ENCODE assay signal across 11 cellular contexts in genomic region chr19:4279530-4280422, GRCh38. TPM values are rescaled to one million over a fixed set of nuclear protein-coding genes. Genes with fewer than 3 reads are reported as not detected.
A peak's percentile ranks its signal among the peaks of the same experiment; 100 is the strongest.
DNase-seq lines count a peak whose midpoint lies in the region; ATAC-seq and TF ChIP-seq lines count a peak whose summit lies in the region.
"Had no signal": no experiment of that assay in that cellular context is flagged by ENCODE, and none has a peak within 500 bp of the region (broad histone marks: within the 10 kb centered on the region; RNA-seq: fewer than 3 reads in every experiment).

No MANE protein-coding gene starts in this region.

- no peaks in the 10 kb centered on the region for H3K36me3 ChIP-seq in Peyer's patch
- H3K36me3 ChIP-seq in iPS-15b (ENCODE audit: control insufficient read depth, insufficient read depth, low read length): no peaks in the 10 kb centered on the region
- H3K36me3 ChIP-seq in uterus: no peaks in the 10 kb centered on the region
- H3K36me3 ChIP-seq: SJSA1 had no signal

- H3K9me3 ChIP-seq in Peyer's patch (no peaks in the 10 kb centered on the region), iPS-15b (ENCODE audit: control insufficient read depth, insufficient read depth, low read length) (no peaks in the 10 kb centered on the region), uterus (no peaks in the 10 kb centered on the region)
- H3K9me3 ChIP-seq: SJSA1 had no signal

- peak overlapping the region in 3 of 4 donors; percentile 18 to 43 (median 38) for H3K4me3 ChIP-seq in Peyer's patch
- H3K4me3 ChIP-seq in iPS-15b (ENCODE audit: low read depth, low read length): peak overlapping the region; percentile 68
- peak overlapping the region; percentile 56 for H3K4me3 ChIP-seq in skeletal muscle cell (ENCODE audit: low read depth, low read length)
- H3K4me3 ChIP-seq in uterus: peak overlapping the region in 1 of 2 donors; percentile 16
- H3K4me3 ChIP-seq: SJSA1 had no signal

- peaks cover 0 to 22% of the 10 kb centered on the region in 2 donors for H3K27me3 ChIP-seq in Peyer's patch
- peaks cover 21% of the 10 kb centered on the region for H3K27me3 ChIP-seq in iPS-15b (ENCODE audit: control insufficient read depth, insufficient read depth, low read length)
- peaks cover 14 to 33% of the 10 kb centered on the region in 2 donors for H3K27me3 ChIP-seq in uterus

- intact Hi-C loops in uterus (cut with DNase I; ENCODE audit: low total_unique reads): no loop called here

- TF ChIP-seq POLR2A in Peyer's patch (IDR thresholded peaks at IDR 0.05) (no peak), uterus (IDR thresholded peaks at IDR 0.05) (no peak)

- no peak for ATAC-seq in HG03521 (IDR thresholded peaks at IDR 0.05; ENCODE audit: unreplicated experiment)

- no peak overlapping the region for H3K27ac ChIP-seq in Peyer's patch
- no peak overlapping the region for H3K27ac ChIP-seq in uterus
- H3K27ac ChIP-seq: SJSA1 had no signal

- DNase-seq in NCI-H146 (lab: John Stamatoyannopoulos, UW) (peak; percentile 29), NCI-H146 treated with DMSO at 0.1 percent for 48 hours (lab: John Stamatoyannopoulos, UW; ENCODE audit: unreplicated experiment) (no peak), Peyer's patch (no peak), skeletal muscle cell (ENCODE audit: low read depth) (no peak), NCI-H2081 (lab: John Stamatoyannopoulos, UW) (no peak), uterus (no peak)
- DNase-seq: NCI-H1436 had no signal

- peak overlapping the region; percentile 60 for H3K9ac ChIP-seq in iPS-15b (ENCODE audit: low read depth, low read length)

- peaks cover 0 to 16% (median 12%) of the 10 kb centered on the region in 4 donors for H3K4me1 ChIP-seq in Peyer's patch
- H3K4me1 ChIP-seq in iPS-15b (ENCODE audit: control insufficient read depth, insufficient read depth, low read length): no peaks in the 10 kb centered on the region
- H3K4me1 ChIP-seq in uterus: peaks cover 0 to 12% of the 10 kb centered on the region in 2 donors
- H3K4me1 ChIP-seq: SJSA1 had no signal

- TF ChIP-seq CTCF in Peyer's patch (IDR thresholded peaks at IDR 0.05) (no peak), uterus (IDR thresholded peaks at IDR 0.05) (no peak)

RNA-seq across cellular contexts. Expression of gene SHD, which starts 0.7 kb away (rescaled TPM):
- total RNA-seq in Peyer's patch (10 to 100 TPM in 3 of 4 donors, not detected in 1; 21.3 to 27.7 (median 21.9) TPM), uterus (under 1 TPM in 1 of 4 donors, not detected in 3; 0.41 TPM)
- total RNA-seq: lung microvascular endothelial cell, SJSA1 had no signal

RNA-seq across cellular contexts. Expression of gene TMIGD2, which starts 22.4 kb away (rescaled TPM):
- total RNA-seq in Peyer's patch (1 to 10 TPM; 2.2 to 6.1 (median 3.8) TPM), uterus (under 1 TPM in 1 of 4 donors, not detected in 3; 0.97 TPM)
- total RNA-seq: lung microvascular endothelial cell, SJSA1 had no signal

RNA-seq across cellular contexts. Expression of gene FSD1, which starts 24.6 kb away (rescaled TPM):
- total RNA-seq in Peyer's patch: 1 to 10 TPM in 3 of 4 donors, not detected in 1; 1.0 to 8.4 (median 1.4) TPM
- 1 to 10 TPM in 1 of 4 donors, not detected in 3; 3.1 TPM for total RNA-seq in uterus

RNA-seq across cellular contexts. Expression of gene YJU2, which starts 32.9 kb away (rescaled TPM):
- total RNA-seq in Peyer's patch (10 to 100 TPM in 3 of 4 donors, 1 to 10 TPM in 1; 8.9 to 33.8 (median 24.1) TPM), uterus (10 to 100 TPM; 13.3 to 29.1 (median 21.5) TPM)

RNA-seq across cellular contexts. Expression of gene EBI3, which starts 50.5 kb away (rescaled TPM):
- total RNA-seq in Peyer's patch: 10 to 100 TPM in 1 of 4 donors, 1 to 10 TPM in 2, not detected in 1; 1.4 to 12.4 (median 1.9) TPM
- 1 to 10 TPM in 3 of 4 donors, not detected in 1; 1.2 to 1.8 (median 1.5) TPM for total RNA-seq in uterus
- total RNA-seq: SJSA1 had no signal
